In the genomic region with DNA sequence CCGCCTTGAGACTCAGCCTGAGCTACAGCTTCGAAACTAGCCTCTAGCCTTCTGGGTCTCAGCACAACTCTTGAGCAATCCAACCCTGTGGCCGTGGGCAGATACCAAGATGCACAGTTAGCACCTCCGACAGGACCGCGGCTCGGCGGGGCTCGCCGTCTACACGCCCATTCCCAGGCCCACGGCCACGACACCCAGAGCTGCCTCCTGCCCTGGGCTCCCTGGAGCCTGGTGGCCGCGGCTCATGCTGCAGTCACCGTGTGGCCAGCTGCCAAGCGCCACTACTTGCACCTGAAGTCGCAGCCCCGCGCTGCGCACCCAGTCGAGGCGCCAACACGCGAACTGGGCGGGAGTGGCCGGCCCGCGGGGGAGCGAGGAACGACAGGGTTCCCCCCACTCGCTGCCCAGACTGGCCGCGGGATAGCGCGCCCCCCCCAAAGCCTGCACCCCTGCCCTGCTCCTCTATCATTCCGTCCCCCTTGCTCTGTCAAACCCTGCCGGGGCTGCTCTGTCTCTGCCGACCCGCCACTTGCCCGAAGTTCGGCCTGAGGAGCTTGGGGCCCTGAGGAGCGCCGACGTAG, we compare ENCODE assay signal across 1 cellular context.
TF ChIP-seq lines count a peak whose summit lies in the region.

No MANE protein-coding gene starts in this region.

TF ChIP-seq in HepG2, 621 proteins besides CTCF, POLR2A, EP300 and RAD21 (continued from another document):
- TF ChIP-seq, protein P1, sequence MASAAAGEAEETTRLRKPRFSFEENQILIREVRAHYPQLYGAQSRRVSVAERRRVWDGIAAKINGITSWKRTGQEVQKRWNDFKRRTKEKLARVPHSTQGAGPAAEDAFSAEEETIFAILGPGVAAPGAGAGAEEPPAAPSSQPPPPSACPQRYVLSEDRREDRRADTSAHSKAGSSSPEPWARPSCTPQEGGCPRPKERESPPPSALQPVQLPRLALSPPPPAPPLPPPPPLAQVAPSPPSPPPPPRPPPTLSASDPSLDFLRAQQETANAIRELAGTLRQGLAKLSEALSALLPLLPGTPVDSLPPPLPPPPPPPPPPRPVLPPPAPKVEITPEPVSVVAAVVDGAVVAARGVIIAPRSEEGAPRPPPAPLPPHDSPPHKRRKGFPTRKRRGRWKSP (CRISPR knock-in tag; IDR thresholded peaks at IDR 0.05) = no peak
- TF ChIP-seq, protein P2, sequence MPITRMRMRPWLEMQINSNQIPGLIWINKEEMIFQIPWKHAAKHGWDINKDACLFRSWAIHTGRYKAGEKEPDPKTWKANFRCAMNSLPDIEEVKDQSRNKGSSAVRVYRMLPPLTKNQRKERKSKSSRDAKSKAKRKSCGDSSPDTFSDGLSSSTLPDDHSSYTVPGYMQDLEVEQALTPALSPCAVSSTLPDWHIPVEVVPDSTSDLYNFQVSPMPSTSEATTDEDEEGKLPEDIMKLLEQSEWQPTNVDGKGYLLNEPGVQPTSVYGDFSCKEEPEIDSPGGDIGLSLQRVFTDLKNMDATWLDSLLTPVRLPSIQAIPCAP (CRISPR knock-in tag; IDR thresholded peaks at IDR 0.05; ENCODE audit: low read depth) = 0 out of 2 replicates have a peak, but pooled peaks have one; percentile 43
- TF ChIP-seq FOXO1 (CRISPR knock-in tag; IDR thresholded peaks at IDR 0.05) = peak; percentile 13; the same call in 1 of the 2 replicates
- peak; percentile 82; the same call in 1 of the 2 replicates for TF ChIP-seq ZNF446 (CRISPR knock-in tag; IDR thresholded peaks at IDR 0.05)
- TF ChIP-seq ZNF121 (CRISPR knock-in tag; IDR thresholded peaks at IDR 0.05) = no peak
- TF ChIP-seq, protein P3, sequence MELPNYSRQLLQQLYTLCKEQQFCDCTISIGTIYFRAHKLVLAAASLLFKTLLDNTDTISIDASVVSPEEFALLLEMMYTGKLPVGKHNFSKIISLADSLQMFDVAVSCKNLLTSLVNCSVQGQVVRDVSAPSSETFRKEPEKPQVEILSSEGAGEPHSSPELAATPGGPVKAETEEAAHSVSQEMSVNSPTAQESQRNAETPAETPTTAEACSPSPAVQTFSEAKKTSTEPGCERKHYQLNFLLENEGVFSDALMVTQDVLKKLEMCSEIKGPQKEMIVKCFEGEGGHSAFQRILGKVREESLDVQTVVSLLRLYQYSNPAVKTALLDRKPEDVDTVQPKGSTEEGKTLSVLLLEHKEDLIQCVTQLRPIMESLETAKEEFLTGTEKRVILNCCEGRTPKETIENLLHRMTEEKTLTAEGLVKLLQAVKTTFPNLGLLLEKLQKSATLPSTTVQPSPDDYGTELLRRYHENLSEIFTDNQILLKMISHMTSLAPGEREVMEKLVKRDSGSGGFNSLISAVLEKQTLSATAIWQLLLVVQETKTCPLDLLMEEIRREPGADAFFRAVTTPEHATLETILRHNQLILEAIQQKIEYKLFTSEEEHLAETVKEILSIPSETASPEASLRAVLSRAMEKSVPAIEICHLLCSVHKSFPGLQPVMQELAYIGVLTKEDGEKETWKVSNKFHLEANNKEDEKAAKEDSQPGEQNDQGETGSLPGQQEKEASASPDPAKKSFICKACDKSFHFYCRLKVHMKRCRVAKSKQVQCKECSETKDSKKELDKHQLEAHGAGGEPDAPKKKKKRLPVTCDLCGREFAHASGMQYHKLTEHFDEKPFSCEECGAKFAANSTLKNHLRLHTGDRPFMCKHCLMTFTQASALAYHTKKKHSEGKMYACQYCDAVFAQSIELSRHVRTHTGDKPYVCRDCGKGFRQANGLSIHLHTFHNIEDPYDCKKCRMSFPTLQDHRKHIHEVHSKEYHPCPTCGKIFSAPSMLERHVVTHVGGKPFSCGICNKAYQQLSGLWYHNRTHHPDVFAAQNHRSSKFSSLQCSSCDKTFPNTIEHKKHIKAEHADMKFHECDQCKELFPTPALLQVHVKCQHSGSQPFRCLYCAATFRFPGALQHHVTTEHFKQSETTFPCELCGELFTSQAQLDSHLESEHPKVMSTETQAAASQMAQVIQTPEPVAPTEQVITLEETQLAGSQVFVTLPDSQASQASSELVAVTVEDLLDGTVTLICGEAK (IDR thresholded peaks at IDR 0.05) = no peak
- TF ChIP-seq, protein P3 (CRISPR knock-in tag; IDR thresholded peaks at IDR 0.05) = peak; percentile 54; the same call in 1 of the 2 replicates
- TF ChIP-seq ATF7 (IDR thresholded peaks at IDR 0.05) = no peak
- no peak for TF ChIP-seq ATF7 (CRISPR knock-in tag; IDR thresholded peaks at IDR 0.05)
- TF ChIP-seq ARNT2 (CRISPR knock-in tag; IDR thresholded peaks at IDR 0.05; ENCODE audit: low read depth) = peak; percentile 16; the same call in 1 of the 2 replicates
- TF ChIP-seq ATF7-NPFF (CRISPR knock-in tag; IDR thresholded peaks at IDR 0.05; ENCODE audit: low read depth) = peak; percentile 41; the same call in 1 of the 2 replicates
- 0 out of 2 replicates have a peak, but pooled peaks have one; percentile 29 for TF ChIP-seq ZNF224 (CRISPR knock-in tag; IDR thresholded peaks at IDR 0.05)
- TF ChIP-seq HDAC1 (CRISPR knock-in tag; IDR thresholded peaks at IDR 0.05) = no peak
- peak; percentile 28; the same call in 1 of the 3 replicates for TF ChIP-seq MXI1 (IDR thresholded peaks at IDR 0.05; ENCODE audit: borderline replicate concordance, low read depth, low read length)
- TF ChIP-seq, protein P4, sequence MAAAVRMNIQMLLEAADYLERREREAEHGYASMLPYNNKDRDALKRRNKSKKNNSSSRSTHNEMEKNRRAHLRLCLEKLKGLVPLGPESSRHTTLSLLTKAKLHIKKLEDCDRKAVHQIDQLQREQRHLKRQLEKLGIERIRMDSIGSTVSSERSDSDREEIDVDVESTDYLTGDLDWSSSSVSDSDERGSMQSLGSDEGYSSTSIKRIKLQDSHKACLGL (CRISPR knock-in tag; IDR thresholded peaks at IDR 0.05) = peak; percentile 60; the same call in 1 of the 2 replicates
- TF ChIP-seq, protein P5, sequence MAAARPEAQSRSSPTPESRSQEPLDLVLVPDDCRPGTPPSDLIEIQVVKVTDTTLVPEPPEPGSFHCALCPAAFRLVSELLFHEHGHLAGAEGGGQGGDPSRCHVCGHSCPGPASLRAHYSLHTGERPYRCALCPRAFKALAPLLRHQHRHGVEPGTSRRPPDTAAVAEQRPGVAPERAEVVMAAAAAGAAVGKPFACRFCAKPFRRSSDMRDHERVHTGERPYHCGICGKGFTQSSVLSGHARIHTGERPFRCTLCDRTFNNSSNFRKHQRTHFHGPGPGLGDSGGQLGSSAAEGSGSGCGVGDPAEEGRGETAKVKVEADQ (CRISPR knock-in tag; IDR thresholded peaks at IDR 0.05; ENCODE audit: borderline replicate concordance) = 0 out of 2 replicates have a peak, but pooled peaks have one; percentile 18
- TF ChIP-seq, protein P6, sequence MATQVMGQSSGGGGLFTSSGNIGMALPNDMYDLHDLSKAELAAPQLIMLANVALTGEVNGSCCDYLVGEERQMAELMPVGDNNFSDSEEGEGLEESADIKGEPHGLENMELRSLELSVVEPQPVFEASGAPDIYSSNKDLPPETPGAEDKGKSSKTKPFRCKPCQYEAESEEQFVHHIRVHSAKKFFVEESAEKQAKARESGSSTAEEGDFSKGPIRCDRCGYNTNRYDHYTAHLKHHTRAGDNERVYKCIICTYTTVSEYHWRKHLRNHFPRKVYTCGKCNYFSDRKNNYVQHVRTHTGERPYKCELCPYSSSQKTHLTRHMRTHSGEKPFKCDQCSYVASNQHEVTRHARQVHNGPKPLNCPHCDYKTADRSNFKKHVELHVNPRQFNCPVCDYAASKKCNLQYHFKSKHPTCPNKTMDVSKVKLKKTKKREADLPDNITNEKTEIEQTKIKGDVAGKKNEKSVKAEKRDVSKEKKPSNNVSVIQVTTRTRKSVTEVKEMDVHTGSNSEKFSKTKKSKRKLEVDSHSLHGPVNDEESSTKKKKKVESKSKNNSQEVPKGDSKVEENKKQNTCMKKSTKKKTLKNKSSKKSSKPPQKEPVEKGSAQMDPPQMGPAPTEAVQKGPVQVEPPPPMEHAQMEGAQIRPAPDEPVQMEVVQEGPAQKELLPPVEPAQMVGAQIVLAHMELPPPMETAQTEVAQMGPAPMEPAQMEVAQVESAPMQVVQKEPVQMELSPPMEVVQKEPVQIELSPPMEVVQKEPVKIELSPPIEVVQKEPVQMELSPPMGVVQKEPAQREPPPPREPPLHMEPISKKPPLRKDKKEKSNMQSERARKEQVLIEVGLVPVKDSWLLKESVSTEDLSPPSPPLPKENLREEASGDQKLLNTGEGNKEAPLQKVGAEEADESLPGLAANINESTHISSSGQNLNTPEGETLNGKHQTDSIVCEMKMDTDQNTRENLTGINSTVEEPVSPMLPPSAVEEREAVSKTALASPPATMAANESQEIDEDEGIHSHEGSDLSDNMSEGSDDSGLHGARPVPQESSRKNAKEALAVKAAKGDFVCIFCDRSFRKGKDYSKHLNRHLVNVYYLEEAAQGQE (IDR thresholded peaks at IDR 0.05; ENCODE audit: borderline replicate concordance in 1 of 2, low read depth in 1 of 2, low read length in 2 of 2) = no peak
- peak; percentile 15; the same call in 1 of the 2 replicates for TF ChIP-seq RXRA (CRISPR knock-in tag; IDR thresholded peaks at IDR 0.05)
- peak; percentile 81 for TF ChIP-seq SRY (CRISPR knock-in tag; IDR thresholded peaks at IDR 0.05)
TF ChIP-seq in HepG2: peak in this region for 66.
